19 cellular contexts compared by ENCODE assay signal in the genomic region with DNA sequence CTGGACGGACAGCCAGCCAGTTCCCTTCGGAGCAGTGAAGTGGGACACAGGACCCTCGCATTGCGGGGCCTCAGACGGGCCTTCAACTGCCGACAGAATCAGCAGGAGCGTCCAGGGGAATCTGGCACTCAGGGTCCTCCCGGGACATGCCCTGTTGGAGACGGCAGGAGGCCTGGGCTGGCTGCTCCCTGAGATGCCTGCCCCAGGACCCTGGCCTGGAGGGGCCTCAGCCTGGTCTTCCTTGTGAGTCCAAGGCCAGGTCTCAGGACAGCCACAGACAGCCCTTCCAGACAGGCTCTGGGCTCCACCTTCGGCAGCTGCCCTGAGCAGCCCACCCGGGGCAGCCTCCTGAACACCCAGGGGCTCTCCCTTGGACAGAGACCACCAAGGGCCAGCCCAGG. TPM values are rescaled to one million over a fixed set of nuclear protein-coding genes. Genes with fewer than 3 reads are reported as not detected.
A peak's percentile ranks its signal among the peaks of the same experiment; 100 is the strongest.
DNase-seq lines count a peak whose midpoint lies in the region; ATAC-seq, FAIRE-seq and TF ChIP-seq lines count a peak whose summit lies in the region.
"Had no signal": no experiment of that assay in that cellular context is flagged by ENCODE, and none has a peak within 500 bp of the region (broad histone marks: within the 10 kb centered on the region; RNA-seq: fewer than 3 reads in every experiment).

No MANE protein-coding gene starts in this region.

- H3K4me3 ChIP-seq in breast epithelium, result no peak overlapping the region
- no peak overlapping the region for H3K4me3 ChIP-seq in K562
- no peak overlapping the region for H3K4me3 ChIP-seq in mesenchymal stem cell (ENCODE audit: insufficient read depth in 1 of 2, low read depth in 1 of 2, low read length in 2 of 2)
- H3K4me3 ChIP-seq in aorta (ENCODE audit: low read length in 2 of 2), result no peak overlapping the region
- no peak overlapping the region for H3K4me3 ChIP-seq in transverse colon

- intact Hi-C loops in breast epithelium (cut with DNase I; ENCODE audit: low total_unique reads) (no loop called here), MCF 10A (cut with micrococcal nuclease) (no loop called here), K562 (cut with micrococcal nuclease) (no loop called here), aorta (cut with DNase I) (no loop called here), transverse colon (cut with DNase I; ENCODE audit: low total_unique reads) (no loop called here)

- H4K20me1 ChIP-seq in K562 (replicated peaks; ENCODE audit: control insufficient read depth, insufficient read depth, low read length), result no peaks in the 10 kb centered on the region

- H3K4me1 ChIP-seq in breast epithelium, result no peaks in the 10 kb centered on the region
- H3K4me1 ChIP-seq in K562 (replicated peaks in 1 of 2; ENCODE audit: control insufficient read depth in 2 of 2, insufficient read depth in 2 of 2, low read length in 2 of 2), result peaks cover 0 to 21% of the 10 kb centered on the region in 2 experiments; a peak in 1 of 5 replicates
- peaks cover 2% of the 10 kb centered on the region for H3K4me1 ChIP-seq in mesenchymal stem cell (ENCODE audit: control insufficient read depth, insufficient read depth, low read depth, low read length)
- no peaks in the 10 kb centered on the region for H3K4me1 ChIP-seq in aorta (ENCODE audit: control insufficient read depth in 1 of 2, insufficient read depth in 2 of 2, low read length in 2 of 2)
- H3K4me1 ChIP-seq in transverse colon, result no peaks in the 10 kb centered on the region

- H3K9me3 Mint-ChIP-seq in MCF 10A (ENCODE audit: unreplicated experiment), result no peaks in the 10 kb centered on the region
- H3K9me3 Mint-ChIP-seq: HFFc6 had no signal

- no peak overlapping the region for H2AK5ac ChIP-seq in mesenchymal stem cell (ENCODE audit: low read length, severe bottlenecking)

- no peak overlapping the region for H4K91ac ChIP-seq in mesenchymal stem cell (ENCODE audit: low read length)

- H3K23ac ChIP-seq in mesenchymal stem cell (ENCODE audit: low read length in 2 of 2), result no peak overlapping the region

- H3K9me3 ChIP-seq in breast epithelium (no peaks in the 10 kb centered on the region), K562 (replicated peaks; ENCODE audit: control insufficient read depth, insufficient read depth, low read depth, low read length) (no peaks in the 10 kb centered on the region), mesenchymal stem cell (ENCODE audit: control insufficient read depth, low read length) (no peaks in the 10 kb centered on the region), aorta (ENCODE audit: control insufficient read depth, low read length) (no peaks in the 10 kb centered on the region), transverse colon (no peaks in the 10 kb centered on the region)

- POLR2A ChIA-PET in MCF 10A (lab: Yijun Ruan, JAX), result interaction anchor here (1.2 kb wide), 1 partner anchor 11 kb away, joined by 3 read pairs; no protein-coding TSS in a partner anchor
- POLR2A ChIA-PET in K562 (lab: Yijun Ruan, JAX), result interaction anchor here (1.1 to 1.2 kb wide), 3 partner anchors 10 to 14 kb away, joined by 3 to 5 read pairs (median 3); no protein-coding TSS in a partner anchor

- ATAC-seq in K562, result peak; percentile 23; the same call in 2 of the 3 replicates
- ATAC-seq in aorta (ENCODE audit: low FRiP score), result peak; percentile 17
- no peak for ATAC-seq in HG02642 (IDR thresholded peaks at IDR 0.05; ENCODE audit: poor library complexity, unreplicated experiment)
- ATAC-seq in HG03039 (IDR thresholded peaks at IDR 0.05; ENCODE audit: unreplicated experiment), result no peak

- no peaks in the 10 kb centered on the region for H3K4me1 Mint-ChIP-seq in MCF 10A (ENCODE audit: insufficient read depth, unreplicated experiment)

- DNase-seq in breast epithelium (ENCODE audit: low spot score in 2 of 2) (no peak), MCF 10A (ENCODE audit: unreplicated experiment) (no peak), K562 (ENCODE audit: extremely low read depth in 1 of 4, low spot score in 3 of 4) (no peak), mesenchymal stem cell (no peak), aorta (peak in 1 of 2 donors; percentile 71), transverse colon (no peak)
- DNase-seq: C1 segment of cervical spinal cord, DMS 273 treated with DMSO at 0.1 percent for 48 hours, HFFc6, NCI-H1417 treated with DMSO at 0.1 percent for 48 hours, NCI-H1930, NCI-H446 treated with DMSO at 0.1 percent for 48 hours, OCI-M1 had no signal

- no peak for TF ChIP-seq EP300 in K562 (IDR thresholded peaks at IDR 0.05; ENCODE audit: low read length)
- no peak for TF ChIP-seq EP300 in transverse colon (IDR thresholded peaks at IDR 0.05; ENCODE audit: low read depth)

- H2AFZ ChIP-seq in K562 (ENCODE audit: low read depth, low read length) (no peak overlapping the region), mesenchymal stem cell (ENCODE audit: low read depth, low read length) (peak overlapping the region; percentile 18)

- no peak overlapping the region for H2BK5ac ChIP-seq in mesenchymal stem cell (ENCODE audit: low read depth, low read length, poor library complexity, severe bottlenecking)

- BruUV-seq in MCF 10A (replicated peaks; lab: Mats Ljungman, UMichigan) (no TSS peak), K562 (replicated peaks; lab: Mats Ljungman, UMichigan) (no TSS peak)

- CTCF ChIA-PET in MCF 10A (lab: Yijun Ruan, JAX) (interaction anchor here (0.6 kb wide), 1 partner anchor 44 kb away, joined by 3 read pairs; no protein-coding TSS in a partner anchor), K562 (lab: Yijun Ruan, JAX; ENCODE audit: low intra/inter-chr PET ratio) (no interaction called here)

- H3K4me3 Mint-ChIP-seq in MCF 10A (ENCODE audit: unreplicated experiment), result no peak overlapping the region
- H3K4me3 Mint-ChIP-seq: HFFc6 had no signal

- TF ChIP-seq POLR2A in breast epithelium (IDR thresholded peaks at IDR 0.05), result no peak
- no peak for TF ChIP-seq POLR2A in K562 (conservative IDR thresholded peaks at IDR 0.05)
- TF ChIP-seq POLR2A in transverse colon (IDR thresholded peaks at IDR 0.05), result no peak

- no peak overlapping the region for H3K4ac ChIP-seq in mesenchymal stem cell (ENCODE audit: low read depth in 1 of 2, low read length in 2 of 2)

- H3K36me3 Mint-ChIP-seq in MCF 10A (ENCODE audit: insufficient read depth, unreplicated experiment), result peaks cover 31% of the 10 kb centered on the region

- H3K4me2 ChIP-seq in K562 (ENCODE audit: insufficient read depth, low read length) (no peak overlapping the region), mesenchymal stem cell (ENCODE audit: low read length, poor library complexity, severe bottlenecking) (no peak overlapping the region)

- WGBS in K562 (ENCODE audit: insufficient coverage, low coverage, missing lambda C conversion rate), result 87% methylated on average over 11 of the region's 11 CpGs
- WGBS in mesenchymal stem cell, result 94% methylated on average over 11 of the region's 11 CpGs
- 85 to 86% methylated on average over 11 of the region's 11 CpGs for WGBS in aorta, 2 donors
- WGBS in transverse colon (ENCODE audit: low coverage in 1 of 2), 2 donors, result 84% methylated on average over 11 of the region's 11 CpGs; no CpG with 5 or more reads in 1 of the 2 donors

- H3K27me3 ChIP-seq in breast epithelium, result no peaks in the 10 kb centered on the region
- peaks cover 0 to 14% of the 10 kb centered on the region in 2 experiments; a peak in 2 of 5 replicates for H3K27me3 ChIP-seq in K562 (ENCODE audit: control insufficient read depth in 2 of 2, insufficient read depth in 2 of 2, low read length in 2 of 2)
- peaks cover 0 to 10% of the 10 kb centered on the region in 2 experiments for H3K27me3 ChIP-seq in mesenchymal stem cell (ENCODE audit: control insufficient read depth in 1 of 2, insufficient read depth in 1 of 2, low read length in 2 of 2)
- no peaks in the 10 kb centered on the region for H3K27me3 ChIP-seq in aorta (ENCODE audit: control insufficient read depth in 1 of 2, insufficient read depth in 2 of 2, low read length in 1 of 2)
- H3K27me3 ChIP-seq in transverse colon, result no peaks in the 10 kb centered on the region

- peaks cover 3% of the 10 kb centered on the region for H3K79me1 ChIP-seq in mesenchymal stem cell (replicated peaks; ENCODE audit: low read length, poor library complexity, severe bottlenecking)

- TF ChIP-seq CTCF in breast epithelium (IDR thresholded peaks at IDR 0.05) (no peak), MCF 10A (IDR thresholded peaks at IDR 0.05; ENCODE audit: unreplicated experiment) (no peak), K562 (IDR thresholded peaks at IDR 0.05 in 2 of 3, conservative IDR thresholded peaks at IDR 0.05 in 1 of 3; ENCODE audit: insufficient read depth in 2 of 3, low read depth in 1 of 3, low read length in 3 of 3) (no peak), transverse colon (IDR thresholded peaks at IDR 0.05) (no peak)

- H4K8ac ChIP-seq in mesenchymal stem cell (ENCODE audit: low read length), result no peak overlapping the region

- no peak for TF ChIP-seq RAD21 in K562 (CRISPR knock-in tag; conservative IDR thresholded peaks at IDR 0.05 in 1 of 2, IDR thresholded peaks at IDR 0.05 in 1 of 2)

- H3K27ac ChIP-seq in breast epithelium (peak overlapping the region; percentile 15 to 75), K562 (ENCODE audit: extremely low read depth, low read depth, low read length) (no peak overlapping the region), mesenchymal stem cell (ENCODE audit: low read length, poor library complexity, severe bottlenecking) (no peak overlapping the region), aorta (ENCODE audit: low read depth in 1 of 2, low read length in 2 of 2) (no peak overlapping the region), transverse colon (no peak overlapping the region)

- H3K27ac Mint-ChIP-seq in MCF 10A (ENCODE audit: low read depth, unreplicated experiment), result no peak overlapping the region
- H3K27ac Mint-ChIP-seq: HFFc6 had no signal

- H3K79me2 ChIP-seq in K562 (ENCODE audit: control insufficient read depth, insufficient read depth, low read length), result no peaks in the 10 kb centered on the region

- no peaks in the 10 kb centered on the region for H3K36me3 ChIP-seq in breast epithelium
- H3K36me3 ChIP-seq in K562 (ENCODE audit: control insufficient read depth, insufficient read depth, low read length), result peaks cover 39% of the 10 kb centered on the region; the same call in 1 of the 3 replicates
- peaks cover 28 to 66% of the 10 kb centered on the region in 2 experiments for H3K36me3 ChIP-seq in mesenchymal stem cell (ENCODE audit: control insufficient read depth in 1 of 2, insufficient read depth in 2 of 2, low read depth in 1 of 2, low read length in 2 of 2)
- peaks cover 0 to 11% of the 10 kb centered on the region in 2 donors for H3K36me3 ChIP-seq in aorta (ENCODE audit: control insufficient read depth in 1 of 2, insufficient read depth in 2 of 2, low read length in 1 of 2)
- peaks cover 0 to 18% (median 4%) of the 10 kb centered on the region in 4 donors for H3K36me3 ChIP-seq in transverse colon

- H2BK15ac ChIP-seq in mesenchymal stem cell (ENCODE audit: low read depth, poor library complexity, severe bottlenecking), result no peak overlapping the region

- H3K9ac ChIP-seq in K562 (ENCODE audit: insufficient read depth in 1 of 2, low read depth in 2 of 2, low read length in 2 of 2) (peak overlapping the region in 1 of 2 experiments; percentile 68; a peak in 1 of 4 replicates), mesenchymal stem cell (ENCODE audit: low read length) (no peak overlapping the region)

- no peak for FAIRE-seq in K562 (lab: Jason Lieb, UNC)
- FAIRE-seq: A204.1, GM12892 had no signal

- in situ Hi-C loops in K562 (cut with MboI), result no loop called here
- in situ Hi-C loops in transverse colon (cut with MboI; ENCODE audit: low pct_ligation_motif_present in 1 of 4, low pct_unique_long_range_greater_than_20kb in 1 of 4, low sequenced_read_pairs in 3 of 4), result no loop called here

- no peak overlapping the region for H2BK12ac ChIP-seq in mesenchymal stem cell (ENCODE audit: low read length in 2 of 2)

- H3K9me1 ChIP-seq in K562 (ENCODE audit: control insufficient read depth, insufficient read depth, low read length), result no peaks in the 10 kb centered on the region

- no peak overlapping the region for H2BK120ac ChIP-seq in mesenchymal stem cell (ENCODE audit: low read depth, low read length)

- H3K27me3 Mint-ChIP-seq in MCF 10A (ENCODE audit: insufficient read depth, unreplicated experiment), result no peaks in the 10 kb centered on the region

- H3K14ac ChIP-seq in mesenchymal stem cell (ENCODE audit: low read length in 2 of 2), result no peak overlapping the region

- no peak overlapping the region for H3K18ac ChIP-seq in mesenchymal stem cell (ENCODE audit: low read depth in 1 of 2, low read length in 2 of 2)

RNA-seq across cellular contexts. Expression of gene HELZ2, which starts 14.6 kb away (rescaled TPM):
- total RNA-seq in breast epithelium (10 to 100 TPM in 2 of 3 donors, 1 to 10 TPM in 1; 9.9 to 22.6 (median 20.3) TPM), MCF 10A (2022) (18.1 and 24.7 TPM in 2 replicates), K562 (2014; rRNA removed) (5.0 and 5.9 TPM in 2 replicates), K562 (2014; rRNA removed; fragmentation: Illumina TruSeq; extraction: Trizol) (0.26 and 0.69 TPM in 2 replicates), K562 (2015; rRNA removed; fragmentation: Illumina TruSeq; extraction: Trizol) (2.4 and 3.5 TPM in 2 replicates), K562 (2021) (7.8 and 9.1 TPM in 2 replicates), aorta (10 to 100 TPM; 23.2 to 41.6 TPM), transverse colon (10 to 100 TPM; 32.9 to 49.4 (median 38.8) TPM)
- 12.0 and 57.7 TPM in 2 replicates for total RNA-seq in K562 (2011; cell fraction: chromatin; rRNA removed; ENCODE audit: low replicate concordance)
- total RNA-seq in K562 (2011; cell fraction: nucleolus; rRNA removed), result 46.8 and 60.9 TPM in 2 replicates
- total RNA-seq in K562 (2011; cell fraction: nucleoplasm; rRNA removed), result 17.9 and 18.1 TPM in 2 replicates
- polyA plus RNA-seq in K562 (2011; rRNA removed) (3.3 and 3.5 TPM in 2 replicates), K562 (2014; fragmentation: Illumina TruSeq; extraction: Trizol) (2.3 and 3.5 TPM in 2 replicates), K562 (2014; fragmentation: Nextera tagmentation; extraction: Ambion mirVana) (under 1 TPM in 1 of 2 experiments, not detected in 1; 0.03 TPM), K562 (2014; rRNA removed) (2.8 and 5.0 TPM in 2 replicates), aorta (1 to 10 TPM; 2.3 to 4.8 TPM)
- 1.7 and 5.6 TPM in 2 replicates for polyA plus RNA-seq in K562 (2011; cell fraction: cytosol; rRNA removed)
- 8.9 and 19.2 TPM in 2 replicates for polyA plus RNA-seq in K562 (2011; cell fraction: nucleus; rRNA removed)
- 4.9 and 15.0 TPM in 2 replicates for polyA plus RNA-seq in K562 (2012)
- 2.3 and 6.2 TPM in 2 replicates for polyA minus RNA-seq in K562 (2011; rRNA and poly(A)+ RNA removed)
- polyA minus RNA-seq in K562 (2011; cell fraction: cytosol; rRNA and poly(A)+ RNA removed), result 7.4 and 13.1 TPM in 2 replicates
- 15.1 and 18.3 TPM in 2 replicates for polyA minus RNA-seq in K562 (2011; cell fraction: nucleus; rRNA and poly(A)+ RNA removed)
- 8.0 TPM for polyA plus RNA-seq in mesenchymal stem cell (2013, experiment 1 of 2)
- 7.9 TPM for polyA plus RNA-seq in mesenchymal stem cell (2013, experiment 2 of 2)

RNA-seq across cellular contexts. Expression of gene FNDC11, which starts 34.7 kb away (rescaled TPM):
- total RNA-seq in breast epithelium (under 1 TPM; 0.29 to 0.33 (median 0.32) TPM), MCF 10A (2022) (2.4 and 3.9 TPM in 2 replicates), K562 (2014; rRNA removed) (0.64 and 0.65 TPM in 2 replicates), K562 (2014; rRNA removed; fragmentation: Illumina TruSeq; extraction: Trizol) (0.06 TPM in 1 of 2 replicates, not detected in the other), K562 (2015; rRNA removed; fragmentation: Illumina TruSeq; extraction: Trizol) (0.14 and 0.23 TPM in 2 replicates), K562 (2021) (0.74 and 0.89 TPM in 2 replicates), aorta (under 1 TPM in 1 of 2 donors, not detected in 1; 0.57 TPM), transverse colon (not detected)
- total RNA-seq in K562 (2011; cell fraction: chromatin; rRNA removed; ENCODE audit: low replicate concordance), result 1.1 and 6.2 TPM in 2 replicates
- total RNA-seq in K562 (2011; cell fraction: nucleolus; rRNA removed), result 5.0 and 5.5 TPM in 2 replicates
- 1.8 and 2.2 TPM in 2 replicates for total RNA-seq in K562 (2011; cell fraction: nucleoplasm; rRNA removed)
- polyA plus RNA-seq in K562 (2011; rRNA removed) (1.2 TPM in 2 replicates), K562 (2014; fragmentation: Illumina TruSeq; extraction: Trizol) (0.15 and 0.39 TPM in 2 replicates), K562 (2014; fragmentation: Nextera tagmentation; extraction: Ambion mirVana) (under 1 TPM in 1 of 2 experiments, not detected in 1; 0.08 TPM), K562 (2014; rRNA removed) (1.2 and 2.3 TPM in 2 replicates), aorta (under 1 TPM in 1 of 2 donors, not detected in 1; 0.84 TPM)
- polyA plus RNA-seq in K562 (2011; cell fraction: cytosol; rRNA removed), result 1.9 and 6.4 TPM in 2 replicates
- 5.8 and 19.1 TPM in 2 replicates for polyA plus RNA-seq in K562 (2011; cell fraction: nucleus; rRNA removed)
- 0.94 and 1.1 TPM in 2 replicates for polyA plus RNA-seq in K562 (2012)
- 0.45 and 0.56 TPM in 2 replicates for polyA minus RNA-seq in K562 (2011; rRNA and poly(A)+ RNA removed)
- polyA minus RNA-seq in K562 (2011; cell fraction: cytosol; rRNA and poly(A)+ RNA removed), result 0.46 and 1.3 TPM in 2 replicates
- 1.6 and 3.9 TPM in 2 replicates for polyA minus RNA-seq in K562 (2011; cell fraction: nucleus; rRNA and poly(A)+ RNA removed)
- polyA plus RNA-seq in mesenchymal stem cell (2013, experiment 1 of 2), result 0.91 TPM
- 0.79 TPM for polyA plus RNA-seq in mesenchymal stem cell (2013, experiment 2 of 2)
- total RNA-seq: H4, HFFc6, SK-MEL-5 had no signal

RNA-seq across cellular contexts. Expression of gene GMEB2, which starts 38.3 kb away (rescaled TPM):
- total RNA-seq in breast epithelium, result 10 to 100 TPM in 2 of 3 donors, 1 to 10 TPM in 1; 6.6 to 11.0 (median 10.2) TPM
- 14.9 and 19.6 TPM in 2 replicates for total RNA-seq in MCF 10A (2022)
- 8.8 and 18.6 TPM in 2 replicates for total RNA-seq in K562 (2011; cell fraction: chromatin; rRNA removed; ENCODE audit: low replicate concordance)
- 13.2 and 13.8 TPM in 2 replicates for total RNA-seq in K562 (2011; cell fraction: nucleolus; rRNA removed)
- total RNA-seq in K562 (2011; cell fraction: nucleoplasm; rRNA removed), result 10.0 and 10.4 TPM in 2 replicates
- total RNA-seq in K562 (2014; rRNA removed), result 10.2 and 11.5 TPM in 2 replicates
- total RNA-seq in K562 (2014; rRNA removed; fragmentation: Illumina TruSeq; extraction: Trizol), result 2.6 and 2.8 TPM in 2 replicates
- 5.2 and 5.5 TPM in 2 replicates for total RNA-seq in K562 (2015; rRNA removed; fragmentation: Illumina TruSeq; extraction: Trizol)
- total RNA-seq in K562 (2021), result 11.5 and 13.9 TPM in 2 replicates
- 7.4 and 8.1 TPM in 2 replicates for polyA plus RNA-seq in K562 (2011; rRNA removed)
- 8.1 and 14.6 TPM in 2 replicates for polyA plus RNA-seq in K562 (2011; cell fraction: cytosol; rRNA removed)
- polyA plus RNA-seq in K562 (2011; cell fraction: nucleus; rRNA removed), result 18.5 and 27.6 TPM in 2 replicates
- polyA plus RNA-seq in K562 (2012), result 8.0 and 9.6 TPM in 2 replicates
- 6.3 and 8.8 TPM in 2 replicates for polyA plus RNA-seq in K562 (2014; fragmentation: Illumina TruSeq; extraction: Trizol)
- under 1 TPM; 0.03 to 0.08 TPM for polyA plus RNA-seq in K562 (2014; fragmentation: Nextera tagmentation; extraction: Ambion mirVana)
- polyA plus RNA-seq in K562 (2014; rRNA removed), result 8.4 and 8.5 TPM in 2 replicates
- 3.0 and 4.5 TPM in 2 replicates for polyA minus RNA-seq in K562 (2011; rRNA and poly(A)+ RNA removed)
- 6.2 and 7.3 TPM in 2 replicates for polyA minus RNA-seq in K562 (2011; cell fraction: cytosol; rRNA and poly(A)+ RNA removed)
- 4.3 and 4.4 TPM in 2 replicates for polyA minus RNA-seq in K562 (2011; cell fraction: nucleus; rRNA and poly(A)+ RNA removed)
- polyA plus RNA-seq in mesenchymal stem cell (2013, experiment 1 of 2), result 6.6 TPM
- polyA plus RNA-seq in mesenchymal stem cell (2013, experiment 2 of 2), result 6.7 TPM
- total RNA-seq in aorta, result 10 to 100 TPM; 10.2 to 10.3 TPM
- polyA plus RNA-seq in aorta, result 1 to 10 TPM; 3.9 to 9.6 TPM
- total RNA-seq in transverse colon, result 10 to 100 TPM in 3 of 4 donors, 1 to 10 TPM in 1; 9.0 to 20.3 (median 13.5) TPM

RNA-seq across cellular contexts. Expression of gene SRMS, which starts 41.1 kb away (rescaled TPM):
- total RNA-seq in breast epithelium (under 1 TPM in 2 of 3 donors, not detected in 1; 0.59 to 0.66 TPM), MCF 10A (2022) (0.81 and 1.4 TPM in 2 replicates), K562 (2014; rRNA removed) (not detected in 2 replicates), K562 (2014; rRNA removed; fragmentation: Illumina TruSeq; extraction: Trizol) (not detected in 2 replicates), K562 (2015; rRNA removed; fragmentation: Illumina TruSeq; extraction: Trizol) (not detected in 2 replicates), K562 (2021) (not detected in 2 replicates), aorta (not detected), transverse colon (under 1 TPM in 1 of 4 donors, not detected in 3; 0.79 TPM)
- total RNA-seq in K562 (2011; cell fraction: chromatin; rRNA removed; ENCODE audit: low replicate concordance), result not detected in 2 replicates
- 0.17 TPM in 1 of 2 replicates, not detected in the other for total RNA-seq in K562 (2011; cell fraction: nucleolus; rRNA removed)
- total RNA-seq in K562 (2011; cell fraction: nucleoplasm; rRNA removed), result not detected in 2 replicates
- polyA plus RNA-seq in K562 (2011; rRNA removed) (0.04 and 0.07 TPM in 2 replicates), K562 (2014; fragmentation: Illumina TruSeq; extraction: Trizol) (not detected in 2 replicates), K562 (2014; fragmentation: Nextera tagmentation; extraction: Ambion mirVana) (not detected), K562 (2014; rRNA removed) (not detected in 2 replicates), aorta (not detected)
- 0.03 and 0.07 TPM in 2 replicates for polyA plus RNA-seq in K562 (2011; cell fraction: cytosol; rRNA removed)
- polyA plus RNA-seq in K562 (2011; cell fraction: nucleus; rRNA removed), result 0.13 and 0.21 TPM in 2 replicates
- polyA plus RNA-seq in K562 (2012), result 0.05 TPM in 1 of 2 replicates, not detected in the other
- not detected in 2 replicates for polyA minus RNA-seq in K562 (2011; rRNA and poly(A)+ RNA removed)
- not detected in 2 replicates for polyA minus RNA-seq in K562 (2011; cell fraction: cytosol; rRNA and poly(A)+ RNA removed)
- polyA minus RNA-seq in K562 (2011; cell fraction: nucleus; rRNA and poly(A)+ RNA removed), result not detected in 2 replicates
- polyA plus RNA-seq in mesenchymal stem cell (2013, experiment 1 of 2), result not detected
- not detected for polyA plus RNA-seq in mesenchymal stem cell (2013, experiment 2 of 2)
- total RNA-seq: H4, HFFc6, SK-MEL-5 had no signal

RNA-seq across cellular contexts. Expression of gene PTK6, which starts 51.5 kb away (rescaled TPM):
- total RNA-seq in breast epithelium, result 1 to 10 TPM in 1 of 3 donors, under 1 TPM in 2; 0.16 to 2.3 (median 0.88) TPM
- 3.8 and 4.4 TPM in 2 replicates for total RNA-seq in MCF 10A (2022)
- not detected in 2 replicates for total RNA-seq in K562 (2011; cell fraction: chromatin; rRNA removed; ENCODE audit: low replicate concordance)
- total RNA-seq in K562 (2011; cell fraction: nucleolus; rRNA removed), result not detected in 2 replicates
- total RNA-seq in K562 (2011; cell fraction: nucleoplasm; rRNA removed), result not detected in 2 replicates
- not detected in 2 replicates for total RNA-seq in K562 (2014; rRNA removed)
- not detected in 2 replicates for total RNA-seq in K562 (2014; rRNA removed; fragmentation: Illumina TruSeq; extraction: Trizol)
- not detected in 2 replicates for total RNA-seq in K562 (2015; rRNA removed; fragmentation: Illumina TruSeq; extraction: Trizol)
- total RNA-seq in K562 (2021), result not detected in 2 replicates
- polyA plus RNA-seq in K562 (2011; rRNA removed), result not detected in 2 replicates
- 0.03 TPM in 1 of 2 replicates, not detected in the other for polyA plus RNA-seq in K562 (2011; cell fraction: cytosol; rRNA removed)
- not detected in 2 replicates for polyA plus RNA-seq in K562 (2011; cell fraction: nucleus; rRNA removed)
- polyA plus RNA-seq in K562 (2012), result 0.11 TPM in 1 of 2 replicates, not detected in the other
- polyA plus RNA-seq in K562 (2014; fragmentation: Illumina TruSeq; extraction: Trizol), result not detected in 2 replicates
- not detected for polyA plus RNA-seq in K562 (2014; fragmentation: Nextera tagmentation; extraction: Ambion mirVana)
- polyA plus RNA-seq in K562 (2014; rRNA removed), result 0.07 TPM in 1 of 2 replicates, not detected in the other
- not detected in 2 replicates for polyA minus RNA-seq in K562 (2011; rRNA and poly(A)+ RNA removed)
- not detected in 2 replicates for polyA minus RNA-seq in K562 (2011; cell fraction: cytosol; rRNA and poly(A)+ RNA removed)
- not detected in 2 replicates for polyA minus RNA-seq in K562 (2011; cell fraction: nucleus; rRNA and poly(A)+ RNA removed)
- polyA plus RNA-seq in mesenchymal stem cell (2013, experiment 1 of 2), result not detected
- polyA plus RNA-seq in mesenchymal stem cell (2013, experiment 2 of 2), result not detected
- under 1 TPM; 0.19 to 0.30 TPM for total RNA-seq in aorta
- 1 to 10 TPM in 1 of 2 donors, under 1 TPM in 1; 0.10 to 4.6 TPM for polyA plus RNA-seq in aorta
- total RNA-seq in transverse colon, result 100 to 1,000 TPM in 2 of 4 donors, 10 to 100 TPM in 2; 90.5 to 147 (median 103) TPM
- total RNA-seq: H4, SK-MEL-5 had no signal

Comparison
In these comparisons a context has a peak if more than half of its experiments do, and no peak if none do; other contexts are left out.
1. H3K27ac ChIP-seq: peak in breast epithelium (2 of 2); none in K562 (single experiment), mesenchymal stem cell (single experiment), aorta (0 of 2) and transverse colon (0 of 4).
2. ATAC-seq: peak in K562 (single experiment) and aorta (single experiment); none in HG02642 (single experiment) and HG03039 (single experiment).